ENCODE assay signal across 1 cellular context in the genomic region with DNA sequence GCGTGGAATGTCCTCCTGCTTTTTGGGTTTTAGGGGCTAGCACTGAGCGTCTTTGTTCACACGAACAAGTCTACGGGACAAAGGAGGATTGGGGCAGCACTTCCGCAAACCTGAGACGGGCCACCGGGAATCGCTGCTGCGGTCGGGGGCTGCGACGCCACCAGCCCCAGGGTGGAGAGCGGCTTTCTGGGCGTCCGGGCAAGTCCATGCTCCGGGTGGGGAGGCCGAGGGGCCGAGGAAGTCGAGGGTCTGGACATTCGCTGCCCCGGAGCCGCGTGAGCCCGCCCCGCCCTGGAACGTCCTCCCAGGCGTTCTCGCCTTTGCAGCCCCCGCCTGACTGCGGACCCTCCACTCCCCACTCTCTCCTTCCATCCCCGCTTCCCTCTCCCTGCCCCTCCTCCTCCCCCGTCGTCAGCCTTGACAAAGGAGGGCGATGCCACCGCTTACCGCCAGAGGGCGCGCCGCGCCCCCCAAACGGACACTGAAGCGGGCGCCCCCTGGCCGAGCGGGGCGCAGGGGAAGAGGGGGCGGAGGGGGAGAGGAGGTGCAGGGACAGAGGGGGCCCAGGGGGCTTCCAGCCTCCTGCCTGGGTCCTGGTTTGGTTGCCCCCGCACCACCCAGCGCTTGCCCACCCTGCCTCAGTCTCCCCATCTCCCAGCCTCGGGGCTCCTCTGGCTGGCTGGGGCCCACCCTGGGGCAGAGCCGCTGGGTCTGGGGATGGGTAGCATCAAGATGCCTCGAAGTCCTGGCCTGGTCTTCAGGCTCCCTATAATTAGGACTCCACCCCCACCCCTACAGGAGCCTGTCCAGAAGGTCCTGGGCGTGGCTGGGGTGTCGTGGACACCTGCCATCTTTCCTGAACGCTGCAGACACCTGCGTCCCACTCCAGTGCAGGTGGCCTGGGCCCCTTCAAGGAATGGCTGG.
TF ChIP-seq lines count a peak whose summit lies in the region.

No MANE protein-coding gene starts in this region.

TF ChIP-seq in WTC11, 78 proteins besides CTCF, POLR2A, EP300 and RAD21 (continued from another document):
- TF ChIP-seq, protein P1, sequence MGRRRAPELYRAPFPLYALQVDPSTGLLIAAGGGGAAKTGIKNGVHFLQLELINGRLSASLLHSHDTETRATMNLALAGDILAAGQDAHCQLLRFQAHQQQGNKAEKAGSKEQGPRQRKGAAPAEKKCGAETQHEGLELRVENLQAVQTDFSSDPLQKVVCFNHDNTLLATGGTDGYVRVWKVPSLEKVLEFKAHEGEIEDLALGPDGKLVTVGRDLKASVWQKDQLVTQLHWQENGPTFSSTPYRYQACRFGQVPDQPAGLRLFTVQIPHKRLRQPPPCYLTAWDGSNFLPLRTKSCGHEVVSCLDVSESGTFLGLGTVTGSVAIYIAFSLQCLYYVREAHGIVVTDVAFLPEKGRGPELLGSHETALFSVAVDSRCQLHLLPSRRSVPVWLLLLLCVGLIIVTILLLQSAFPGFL (CRISPR knock-in tag; IDR thresholded peaks at IDR 0.05; ENCODE audit: borderline replicate concordance) = no peak
- TF ChIP-seq ESRRA (CRISPR knock-in tag; IDR thresholded peaks at IDR 0.05; ENCODE audit: borderline replicate concordance) = no peak
- no peak for TF ChIP-seq ZNF138 (CRISPR knock-in tag; conservative IDR thresholded peaks at IDR 0.05)
- TF ChIP-seq, protein P2, sequence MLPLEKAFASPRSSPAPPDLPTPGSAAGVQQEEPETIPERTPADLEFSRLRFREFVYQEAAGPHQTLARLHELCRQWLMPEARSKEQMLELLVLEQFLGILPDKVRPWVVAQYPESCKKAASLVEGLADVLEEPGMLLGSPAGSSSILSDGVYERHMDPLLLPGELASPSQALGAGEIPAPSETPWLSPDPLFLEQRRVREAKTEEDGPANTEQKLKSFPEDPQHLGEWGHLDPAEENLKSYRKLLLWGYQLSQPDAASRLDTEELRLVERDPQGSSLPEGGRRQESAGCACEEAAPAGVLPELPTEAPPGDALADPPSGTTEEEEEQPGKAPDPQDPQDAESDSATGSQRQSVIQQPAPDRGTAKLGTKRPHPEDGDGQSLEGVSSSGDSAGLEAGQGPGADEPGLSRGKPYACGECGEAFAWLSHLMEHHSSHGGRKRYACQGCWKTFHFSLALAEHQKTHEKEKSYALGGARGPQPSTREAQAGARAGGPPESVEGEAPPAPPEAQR (CRISPR knock-in tag; IDR thresholded peaks at IDR 0.05) = no peak
- 0 out of 2 replicates have a peak, but pooled peaks have one; percentile 30 for TF ChIP-seq NR3C1 (CRISPR knock-in tag; conservative IDR thresholded peaks at IDR 0.05; ENCODE audit: low read depth)
- TF ChIP-seq, protein P3, sequence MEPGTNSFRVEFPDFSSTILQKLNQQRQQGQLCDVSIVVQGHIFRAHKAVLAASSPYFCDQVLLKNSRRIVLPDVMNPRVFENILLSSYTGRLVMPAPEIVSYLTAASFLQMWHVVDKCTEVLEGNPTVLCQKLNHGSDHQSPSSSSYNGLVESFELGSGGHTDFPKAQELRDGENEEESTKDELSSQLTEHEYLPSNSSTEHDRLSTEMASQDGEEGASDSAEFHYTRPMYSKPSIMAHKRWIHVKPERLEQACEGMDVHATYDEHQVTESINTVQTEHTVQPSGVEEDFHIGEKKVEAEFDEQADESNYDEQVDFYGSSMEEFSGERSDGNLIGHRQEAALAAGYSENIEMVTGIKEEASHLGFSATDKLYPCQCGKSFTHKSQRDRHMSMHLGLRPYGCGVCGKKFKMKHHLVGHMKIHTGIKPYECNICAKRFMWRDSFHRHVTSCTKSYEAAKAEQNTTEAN (CRISPR knock-in tag; IDR thresholded peaks at IDR 0.05) = peak; percentile 74; the same call in 1 of the 2 replicates
- TF ChIP-seq CREM (CRISPR knock-in tag; IDR thresholded peaks at IDR 0.05) = no peak
